21 cellular contexts compared by ENCODE assay signal in the genomic region with DNA sequence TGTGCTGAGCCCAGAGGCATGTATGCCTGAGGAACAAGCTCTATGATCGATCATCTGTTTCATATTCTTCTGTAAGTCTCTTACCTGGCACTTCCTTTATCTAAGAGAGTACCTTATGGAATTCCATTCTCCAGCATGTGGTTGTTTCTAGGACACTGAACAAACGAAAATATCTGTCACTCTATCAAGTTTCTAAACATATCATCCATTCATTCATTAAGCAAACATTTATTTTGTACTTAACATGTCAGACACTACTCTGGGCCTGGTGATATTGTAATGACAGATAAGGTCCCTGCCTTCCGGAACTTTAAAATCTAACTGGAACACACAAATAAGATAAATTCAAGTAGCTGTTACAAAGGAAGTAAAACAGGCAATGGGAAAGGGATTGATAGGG.
"Had no signal": no experiment of that assay in that cellular context is flagged by ENCODE, and none has a peak within 500 bp of the region (broad histone marks: within the 10 kb centered on the region; RNA-seq: fewer than 3 reads in every experiment).

No MANE protein-coding gene starts in this region.

- H3K9ac ChIP-seq: SK-N-SH had no signal

- H3K4me3 ChIP-seq: MG63 had no signal

- H3K36me3 ChIP-seq: MG63 had no signal

- H3K9me3 ChIP-seq: MG63, SK-N-SH had no signal

- H3K27ac ChIP-seq: HL-60, RWPE1 had no signal

- DNase-seq: Karpas-422, KG1, MG63, NCI-H1092, NCI-H1105 treated with DMSO at 0.1 percent for 48 hours, NCI-H1436, NCI-H1694, NCI-H187 treated with DMSO at 0.1 percent for 48 hours, NCI-H2029 treated with DMSO at 0.1 percent for 48 hours, NCI-H2227 treated with DMSO at 0.1 percent for 48 hours, NCI-H524, NCI-H69, NCI-H774, PC-3, SHP77, SK-N-SH, SW 1271, T-cell had no signal

- ATAC-seq: Panc1, PC-3, T-cell had no signal

- H3K4me2 ChIP-seq: SK-N-SH had no signal
